Comparison of ENCODE assay signal across 2 cellular contexts in the genomic region with DNA sequence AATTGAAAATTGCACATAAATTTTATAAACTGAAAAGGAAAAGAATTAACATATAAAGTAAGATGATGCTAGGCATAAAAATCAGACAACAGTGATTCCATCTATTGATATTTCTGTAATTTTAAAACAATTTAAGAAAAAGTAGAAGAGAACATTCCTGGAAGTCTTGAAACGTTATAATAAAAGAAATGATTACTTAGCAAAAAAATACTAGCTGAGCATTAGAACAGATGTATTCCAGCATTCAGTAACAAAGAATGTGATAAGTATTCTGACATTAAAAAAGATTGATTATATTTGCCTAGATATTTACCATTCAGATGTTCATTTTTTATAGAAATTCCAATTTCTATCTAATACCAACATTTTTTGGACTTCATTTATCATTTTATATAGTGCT.
TF ChIP-seq lines count a peak whose summit lies in the region.

No MANE protein-coding gene starts in this region.

TF ChIP-seq in IMR-90, 13 proteins besides CTCF, POLR2A, EP300 and RAD21:
- TF ChIP-seq, protein P1, sequence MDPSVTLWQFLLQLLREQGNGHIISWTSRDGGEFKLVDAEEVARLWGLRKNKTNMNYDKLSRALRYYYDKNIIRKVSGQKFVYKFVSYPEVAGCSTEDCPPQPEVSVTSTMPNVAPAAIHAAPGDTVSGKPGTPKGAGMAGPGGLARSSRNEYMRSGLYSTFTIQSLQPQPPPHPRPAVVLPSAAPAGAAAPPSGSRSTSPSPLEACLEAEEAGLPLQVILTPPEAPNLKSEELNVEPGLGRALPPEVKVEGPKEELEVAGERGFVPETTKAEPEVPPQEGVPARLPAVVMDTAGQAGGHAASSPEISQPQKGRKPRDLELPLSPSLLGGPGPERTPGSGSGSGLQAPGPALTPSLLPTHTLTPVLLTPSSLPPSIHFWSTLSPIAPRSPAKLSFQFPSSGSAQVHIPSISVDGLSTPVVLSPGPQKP (IDR thresholded peaks at IDR 0.05; ENCODE audit: borderline replicate concordance, low read depth, low read length): no peak
- no peak for TF ChIP-seq RFX5 (IDR thresholded peaks at IDR 0.05; ENCODE audit: low read depth, low read length)
- peak; percentile 53 for TF ChIP-seq MAFK (IDR thresholded peaks at IDR 0.05; ENCODE audit: low read depth, low read length)
- no peak for TF ChIP-seq BHLHE40 (IDR thresholded peaks at IDR 0.05; ENCODE audit: low read depth, low read length)
- TF ChIP-seq RCOR1 (IDR thresholded peaks at IDR 0.05; ENCODE audit: insufficient replicate concordance, low read length): no peak

TF ChIP-seq in K562, 482 proteins besides CTCF, POLR2A, EP300 and RAD21 (continued from another document):
- TF ChIP-seq, protein P2, sequence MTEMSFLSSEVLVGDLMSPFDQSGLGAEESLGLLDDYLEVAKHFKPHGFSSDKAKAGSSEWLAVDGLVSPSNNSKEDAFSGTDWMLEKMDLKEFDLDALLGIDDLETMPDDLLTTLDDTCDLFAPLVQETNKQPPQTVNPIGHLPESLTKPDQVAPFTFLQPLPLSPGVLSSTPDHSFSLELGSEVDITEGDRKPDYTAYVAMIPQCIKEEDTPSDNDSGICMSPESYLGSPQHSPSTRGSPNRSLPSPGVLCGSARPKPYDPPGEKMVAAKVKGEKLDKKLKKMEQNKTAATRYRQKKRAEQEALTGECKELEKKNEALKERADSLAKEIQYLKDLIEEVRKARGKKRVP (CRISPR knock-in tag; IDR thresholded peaks at IDR 0.05): no peak
- TF ChIP-seq ZNF644 (tag; IDR thresholded peaks at IDR 0.05; ENCODE audit: low read depth): no peak
